Comparison of ENCODE assay signal across 1 cellular context in genomic region chr22:37520754-37521153, GRCh38.
A peak's percentile ranks its signal among the peaks of the same experiment; 100 is the strongest.
TF ChIP-seq lines count a peak whose summit lies in the region.

No MANE protein-coding gene starts in this region.

TF ChIP-seq in HepG2, 621 proteins besides CTCF, POLR2A, EP300 and RAD21:
- TF ChIP-seq SALL1 (CRISPR knock-in tag; IDR thresholded peaks at IDR 0.05) (peak; percentile 5; the same call in 1 of the 2 replicates), NFE2L2 (IDR thresholded peaks at IDR 0.05; ENCODE audit: low read length) (no peak), ZMYM3 (CRISPR knock-in tag; IDR thresholded peaks at IDR 0.05) (peak; percentile 85), KDM1A (CRISPR knock-in tag; IDR thresholded peaks at IDR 0.05) (peak; percentile 42; the same call in 1 of the 2 replicates), ZNF616 (CRISPR knock-in tag; IDR thresholded peaks at IDR 0.05; ENCODE audit: low read depth) (no peak), CSRNP1 (CRISPR knock-in tag; IDR thresholded peaks at IDR 0.05) (no peak), NRL (CRISPR knock-in tag; IDR thresholded peaks at IDR 0.05; ENCODE audit: borderline replicate concordance) (0 out of 2 replicates have a peak, but pooled peaks have one; percentile 6), RCOR2 (CRISPR knock-in tag; IDR thresholded peaks at IDR 0.05) (0 out of 2 replicates have a peak, but pooled peaks have one; percentile 49), MED1 (CRISPR knock-in tag; IDR thresholded peaks at IDR 0.05) (0 out of 2 replicates have a peak, but pooled peaks have one; percentile 6), RXRB (CRISPR knock-in tag; IDR thresholded peaks at IDR 0.05; ENCODE audit: borderline replicate concordance) (peak; percentile 5; the same call in 1 of the 2 replicates), ZNF768 (CRISPR knock-in tag; IDR thresholded peaks at IDR 0.05) (peak; percentile 99), ZNF770 (CRISPR knock-in tag; IDR thresholded peaks at IDR 0.05) (peak; percentile 40; the same call in 1 of the 2 replicates)
